ENCODE assay signal across 8 cellular contexts in genomic region chr1:162497723-162498441, GRCh38. TPM values are rescaled to one million over a fixed set of nuclear protein-coding genes. Genes with fewer than 3 reads are reported as not detected.
DNase-seq lines count a peak whose midpoint lies in the region; ATAC-seq and TF ChIP-seq lines count a peak whose summit lies in the region.

TSS of gene UHMK1 (plus strand) at chr1:162497818. CDS start at chr1:162498001, 183 bp downstream.

- H3K4me1 ChIP-seq in PC-9 (replicated peaks; ENCODE audit: insufficient read depth), result 0 out of 2 replicates have a peak, but pooled peaks cover 12% of the 10 kb centered on the region

- H3K79me2 ChIP-seq in PC-9 (ENCODE audit: low read depth), result peaks cover 38% of the 10 kb centered on the region

- no peaks in the 10 kb centered on the region for H3K27me3 ChIP-seq in PC-9 (ENCODE audit: insufficient read depth, low read depth)

- TSS peak; percentile 55 for BruUV-seq in PC-9 (replicated peaks; lab: Mats Ljungman, UMichigan)

- no peaks in the 10 kb centered on the region for H3K9me2 ChIP-seq in PC-9 (ENCODE audit: insufficient read depth)

- peak; percentile 98 for ATAC-seq in GM21717 (IDR thresholded peaks at IDR 0.05; ENCODE audit: unreplicated experiment)

- no peaks in the 10 kb centered on the region for H3F3A ChIP-seq in PC-9 (ENCODE audit: insufficient read depth, low read depth)

- peak; percentile 95 for DNase-seq in DMS153 treated with DMSO at 0.1 percent for 48 hours (lab: John Stamatoyannopoulos, UW; ENCODE audit: unreplicated experiment)
- peak; percentile 88 for DNase-seq in Jurkat, Clone E6-1 (ENCODE audit: low read depth, low spot score)
- DNase-seq in PC-9, result peak; percentile 74 to 85
- DNase-seq in activated T-cell treated with anti-CD3 and anti-CD28 coated beads for 48 hours (ENCODE audit: low read depth), result peak; percentile 78
- peak; percentile 44 for DNase-seq in epithelial cell of proximal tubule (ENCODE audit: low read depth)
- peak; percentile 92 for DNase-seq in mucosa of gallbladder (ENCODE audit: low spot score)
- peak; percentile 84 for DNase-seq in stimulated activated CD8-positive, alpha-beta memory T cell treated with anti-CD3 and anti-CD28 coated beads, Interleukin-4, amount 100 ng/mL, for 24 hours (ENCODE audit: low read depth)

- H3K4me3 ChIP-seq in Jurkat, Clone E6-1 (ENCODE audit: low read length), result peak within 1 kb of the TSS; percentile 73
- H3K4me3 ChIP-seq in PC-9 (peak within 1 kb of the TSS; percentile 97), epithelial cell of proximal tubule (ENCODE audit: low read depth, low read length) (peak within 1 kb of the TSS; percentile 98)

- peak within 1 kb of the TSS; percentile 86 for H3K4me2 ChIP-seq in PC-9

- POLR2A ChIA-PET in PC-9 (lab: Charles Lee; ENCODE audit: unreplicated experiment), result no interaction called here

- TF ChIP-seq CTCF in PC-9 (conservative IDR thresholded peaks at IDR 0.05) (no peak), epithelial cell of proximal tubule (conservative IDR thresholded peaks at IDR 0.05; ENCODE audit: low read depth, low read length) (no peak)

- H2AFZ ChIP-seq in PC-9, result peak within 1 kb of the TSS; percentile 99

- intact Hi-C loops in PC-9 (cut with micrococcal nuclease; ENCODE audit: unreplicated experiment), result loop anchor here (2.0 to 5.0 kb wide), 3 partner anchors 63 to 441 kb away; partner anchors contain the start of gene UAP1

- peaks cover 22% of the 10 kb centered on the region for H3K36me3 ChIP-seq in PC-9 (ENCODE audit: low read depth)

- CTCF ChIA-PET in PC-9 (lab: Charles Lee), result no interaction called here

- H4K20me1 ChIP-seq in PC-9 (ENCODE audit: insufficient read depth), result peaks cover 14% of the 10 kb centered on the region; the same call in 1 of the 2 replicates

- H3K9me3 ChIP-seq in PC-9 (ENCODE audit: insufficient read depth, low read depth), result no peaks in the 10 kb centered on the region

- H3K27ac ChIP-seq in PC-9, result peak within 1 kb of the TSS; percentile 61

RNA-seq across cellular contexts. Expression of gene UHMK1, which starts in this region (rescaled TPM):
- polyA plus RNA-seq in Jurkat, Clone E6-1 (2012; ENCODE audit: insufficient read depth, insufficient read length), result 17.1 TPM
- total RNA-seq in PC-9 (2021) (34.8 and 49.5 TPM in 2 replicates), epithelial cell of proximal tubule (37.6 and 38.6 TPM in 2 replicates), mucosa of gallbladder (47.6 TPM)

Comparison
In these comparisons a context has a peak if more than half of its experiments do, and no peak if none do; other contexts are left out.
1. Peak in every context shown above with its lines: DNase-seq, ATAC-seq, H3K4me3 ChIP-seq and H3K27ac ChIP-seq.
2. DNase-seq: peak in every context shown above with its lines; median percentile 95 in DMS153 treated with DMSO at 0.1 percent for 48 hours; 92 in mucosa of gallbladder; 88 in Jurkat, Clone E6-1; 84 in stimulated activated CD8-positive, alpha-beta memory T cell treated with anti-CD3 and anti-CD28 coated beads, Interleukin-4, amount 100 ng/mL, for 24 hours; 80 in PC-9; 78 in activated T-cell treated with anti-CD3 and anti-CD28 coated beads for 48 hours; 44 in epithelial cell of proximal tubule.